In the genomic region with DNA sequence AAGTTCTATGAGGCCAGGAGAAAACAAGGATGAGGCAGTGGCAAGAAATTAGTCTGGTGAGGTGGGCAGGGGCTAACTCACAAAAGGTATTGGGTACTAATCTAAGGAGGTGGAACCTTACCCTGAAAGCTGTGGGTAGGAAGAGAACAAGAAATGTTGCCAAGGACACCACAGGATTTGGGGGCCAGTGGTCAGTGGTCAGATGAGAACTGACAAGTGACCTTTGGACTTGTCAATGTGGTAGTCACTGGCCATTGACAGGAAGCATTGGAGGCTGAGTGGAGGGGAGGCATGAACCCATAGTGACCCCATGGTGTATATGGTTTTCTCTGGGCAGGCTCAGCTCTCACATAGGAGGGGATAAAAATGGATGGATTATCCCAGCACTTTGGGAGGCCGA, we compare ENCODE assay signal across 1 cellular context.
TF ChIP-seq lines count a peak whose summit lies in the region.

No MANE protein-coding gene starts in this region.

TF ChIP-seq in HepG2, 621 proteins besides CTCF, POLR2A, EP300 and RAD21 (continued from another document and continues in another):
- no peak for TF ChIP-seq SNAPC4 (CRISPR knock-in tag; IDR thresholded peaks at IDR 0.05)
- TF ChIP-seq ZEB1 (IDR thresholded peaks at IDR 0.05; ENCODE audit: insufficient replicate concordance, low read depth): no peak
- 0 out of 2 replicates have a peak, but pooled peaks have one; percentile 30 for TF ChIP-seq ETV5 (CRISPR knock-in tag; IDR thresholded peaks at IDR 0.05; ENCODE audit: borderline replicate concordance)
- no peak for TF ChIP-seq HIVEP1 (CRISPR knock-in tag; IDR thresholded peaks at IDR 0.05)
- no peak for TF ChIP-seq TOE1 (CRISPR knock-in tag; IDR thresholded peaks at IDR 0.05)
- TF ChIP-seq ATF2 (CRISPR knock-in tag; IDR thresholded peaks at IDR 0.05): no peak
- TF ChIP-seq KDM2A (CRISPR knock-in tag; IDR thresholded peaks at IDR 0.05; ENCODE audit: borderline replicate concordance, low read depth): no peak
- no peak for TF ChIP-seq ZNF280B (CRISPR knock-in tag; IDR thresholded peaks at IDR 0.05; ENCODE audit: borderline replicate concordance)
- TF ChIP-seq RBM22 (optimal IDR thresholded peaks at IDR 0.05; ENCODE audit: low read length): no peak
- TF ChIP-seq ZNF501 (CRISPR knock-in tag; IDR thresholded peaks at IDR 0.05): no peak
- no peak for TF ChIP-seq SALL1 (CRISPR knock-in tag; IDR thresholded peaks at IDR 0.05)
- TF ChIP-seq, protein P1, sequence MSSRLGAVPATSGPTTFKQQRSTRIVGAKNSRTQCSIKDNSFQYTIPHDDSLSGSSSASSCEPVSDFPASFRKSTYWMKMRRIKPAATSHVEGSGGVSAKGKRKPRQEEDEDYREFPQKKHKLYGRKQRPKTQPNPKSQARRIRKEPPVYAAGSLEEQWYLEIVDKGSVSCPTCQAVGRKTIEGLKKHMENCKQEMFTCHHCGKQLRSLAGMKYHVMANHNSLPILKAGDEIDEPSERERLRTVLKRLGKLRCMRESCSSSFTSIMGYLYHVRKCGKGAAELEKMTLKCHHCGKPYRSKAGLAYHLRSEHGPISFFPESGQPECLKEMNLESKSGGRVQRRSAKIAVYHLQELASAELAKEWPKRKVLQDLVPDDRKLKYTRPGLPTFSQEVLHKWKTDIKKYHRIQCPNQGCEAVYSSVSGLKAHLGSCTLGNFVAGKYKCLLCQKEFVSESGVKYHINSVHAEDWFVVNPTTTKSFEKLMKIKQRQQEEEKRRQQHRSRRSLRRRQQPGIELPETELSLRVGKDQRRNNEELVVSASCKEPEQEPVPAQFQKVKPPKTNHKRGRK (CRISPR knock-in tag; IDR thresholded peaks at IDR 0.05): no peak
- no peak for TF ChIP-seq MZF1 (CRISPR knock-in tag; IDR thresholded peaks at IDR 0.05; ENCODE audit: borderline replicate concordance)
- TF ChIP-seq TRIM22 (IDR thresholded peaks at IDR 0.05): no peak
- TF ChIP-seq GLMP (CRISPR knock-in tag; IDR thresholded peaks at IDR 0.05; ENCODE audit: borderline replicate concordance): no peak
- no peak for TF ChIP-seq ZNF773 (CRISPR knock-in tag; IDR thresholded peaks at IDR 0.05; ENCODE audit: borderline replicate concordance)
- TF ChIP-seq ZNF710 (CRISPR knock-in tag; IDR thresholded peaks at IDR 0.05; ENCODE audit: borderline replicate concordance): no peak
- TF ChIP-seq GATAD2A (CRISPR knock-in tag; IDR thresholded peaks at IDR 0.05): peak; percentile 41; the same call in 1 of the 2 replicates
- no peak for TF ChIP-seq ZNF546 (CRISPR knock-in tag; conservative IDR thresholded peaks at IDR 0.05)
- TF ChIP-seq, protein P2, sequence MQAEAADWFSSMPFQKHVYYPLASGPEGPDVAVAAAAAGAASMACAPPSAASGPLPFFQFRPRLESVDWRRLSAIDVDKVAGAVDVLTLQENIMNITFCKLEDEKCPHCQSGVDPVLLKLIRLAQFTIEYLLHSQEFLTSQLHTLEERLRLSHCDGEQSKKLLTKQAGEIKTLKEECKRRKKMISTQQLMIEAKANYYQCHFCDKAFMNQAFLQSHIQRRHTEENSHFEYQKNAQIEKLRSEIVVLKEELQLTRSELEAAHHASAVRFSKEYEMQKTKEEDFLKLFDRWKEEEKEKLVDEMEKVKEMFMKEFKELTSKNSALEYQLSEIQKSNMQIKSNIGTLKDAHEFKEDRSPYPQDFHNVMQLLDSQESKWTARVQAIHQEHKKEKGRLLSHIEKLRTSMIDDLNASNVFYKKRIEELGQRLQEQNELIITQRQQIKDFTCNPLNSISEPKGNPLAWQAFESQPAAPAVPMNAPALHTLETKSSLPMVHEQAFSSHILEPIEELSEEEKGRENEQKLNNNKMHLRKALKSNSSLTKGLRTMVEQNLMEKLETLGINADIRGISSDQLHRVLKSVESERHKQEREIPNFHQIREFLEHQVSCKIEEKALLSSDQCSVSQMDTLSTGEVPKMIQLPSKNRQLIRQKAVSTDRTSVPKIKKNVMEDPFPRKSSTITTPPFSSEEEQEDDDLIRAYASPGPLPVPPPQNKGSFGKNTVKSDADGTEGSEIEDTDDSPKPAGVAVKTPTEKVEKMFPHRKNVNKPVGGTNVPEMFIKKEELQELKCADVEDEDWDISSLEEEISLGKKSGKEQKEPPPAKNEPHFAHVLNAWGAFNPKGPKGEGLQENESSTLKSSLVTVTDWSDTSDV (CRISPR knock-in tag; IDR thresholded peaks at IDR 0.05): no peak
- peak; percentile 76 for TF ChIP-seq RARA (CRISPR knock-in tag; IDR thresholded peaks at IDR 0.05)
- TF ChIP-seq REL (CRISPR knock-in tag; conservative IDR thresholded peaks at IDR 0.05): no peak
- TF ChIP-seq ZNF788 (CRISPR knock-in tag; IDR thresholded peaks at IDR 0.05; ENCODE audit: borderline replicate concordance): no peak
- no peak for TF ChIP-seq ZSCAN20 (CRISPR knock-in tag; IDR thresholded peaks at IDR 0.05; ENCODE audit: borderline replicate concordance)
- peak; percentile 24; the same call in 1 of the 3 replicates for TF ChIP-seq MXI1 (IDR thresholded peaks at IDR 0.05; ENCODE audit: borderline replicate concordance, low read depth, low read length)
- TF ChIP-seq ZSCAN30 (CRISPR knock-in tag; IDR thresholded peaks at IDR 0.05): no peak
- TF ChIP-seq ZNF33A (CRISPR knock-in tag; IDR thresholded peaks at IDR 0.05; ENCODE audit: borderline replicate concordance): no peak
- TF ChIP-seq ARID5B (CRISPR knock-in tag; IDR thresholded peaks at IDR 0.05): peak; percentile 34; the same call in 1 of the 2 replicates
- no peak for TF ChIP-seq PAWR (CRISPR knock-in tag; IDR thresholded peaks at IDR 0.05; ENCODE audit: borderline replicate concordance)
- no peak for TF ChIP-seq ZNF552 (CRISPR knock-in tag; IDR thresholded peaks at IDR 0.05; ENCODE audit: borderline replicate concordance)
- TF ChIP-seq ARNT2 (CRISPR knock-in tag; IDR thresholded peaks at IDR 0.05; ENCODE audit: low read depth): no peak
- no peak for TF ChIP-seq STAT5B (CRISPR knock-in tag; IDR thresholded peaks at IDR 0.05)
- no peak for TF ChIP-seq ZSCAN25 (CRISPR knock-in tag; IDR thresholded peaks at IDR 0.05)
- no peak for TF ChIP-seq ZNF616 (CRISPR knock-in tag; IDR thresholded peaks at IDR 0.05; ENCODE audit: low read depth)
